Comparison of ENCODE assay signal across 13 cellular contexts in genomic region chr17:56910509-56911235, GRCh38. TPM values are rescaled to one million over a fixed set of nuclear protein-coding genes. Genes with fewer than 3 reads are reported as not detected.
DNase-seq lines count a peak whose midpoint lies in the region; ATAC-seq, FAIRE-seq and TF ChIP-seq lines count a peak whose summit lies in the region.
"Had no signal": no experiment of that assay in that cellular context is flagged by ENCODE, and none has a peak within 500 bp of the region (broad histone marks: within the 10 kb centered on the region; RNA-seq: fewer than 3 reads in every experiment).

No MANE protein-coding gene starts in this region.

- intact Hi-C loops in CD8-positive, alpha-beta T cell (cut with DNase I, micrococcal nuclease), result no loop called here
- intact Hi-C loops in dendritic cell treated with granulocyte-macrophage colony-stimulating factor and Interleukin-4, amounts not matched to agents 40 ng/mL and 50 ng/mL, for 4 days (cut with micrococcal nuclease), result loop anchor here (5.0 kb wide), 1 partner anchor 78 kb away; the partner anchor contains the start of genes C17orf67 and DGKE
- intact Hi-C loops in psoas muscle (cut with DNase I), result no loop called here

- no peak for TF ChIP-seq POLR2A in H54 (IDR thresholded peaks at IDR 0.05; ENCODE audit: low read depth, low read length)

- H3K4me3 ChIP-seq in CD8-positive, alpha-beta T cell (ENCODE audit: low read depth, low read length), result no peak overlapping the region
- H3K4me3 ChIP-seq in MM.1S (ENCODE audit: low read length) (peak overlapping the region; percentile 52), psoas muscle (peak overlapping the region; percentile 39)
- H3K4me3 ChIP-seq: mucosa of descending colon, SJSA1 had no signal

- H3K4me1 Mint-ChIP-seq in CD8-positive, alpha-beta T cell (ENCODE audit: low read depth), result peaks cover 63% of the 10 kb centered on the region
- H3K4me1 Mint-ChIP-seq in dendritic cell treated with granulocyte-macrophage colony-stimulating factor and Interleukin-4, amounts not matched to agents 40 ng/mL and 50 ng/mL, for 4 days (ENCODE audit: low read depth), result peaks cover 67% of the 10 kb centered on the region

- H3F3A ChIP-seq in MM.1S (ENCODE audit: insufficient read depth, low read length), result peaks cover 39% of the 10 kb centered on the region

- peaks cover 19% of the 10 kb centered on the region for H3K36me3 ChIP-seq in CD8-positive, alpha-beta T cell (ENCODE audit: insufficient read depth, low read length)
- H3K36me3 ChIP-seq in MM.1S (replicated peaks; ENCODE audit: insufficient read depth, low read length) (peaks cover 17% of the 10 kb centered on the region), psoas muscle (ENCODE audit: insufficient read depth in 1 of 2, low read depth in 1 of 2) (peaks cover 4 to 31% of the 10 kb centered on the region in 2 donors)

- H3K9me3 ChIP-seq in CD8-positive, alpha-beta T cell (ENCODE audit: low read length), result no peaks in the 10 kb centered on the region
- H3K9me3 ChIP-seq in MM.1S (replicated peaks; ENCODE audit: insufficient read depth, low read length), result no peaks in the 10 kb centered on the region
- no peaks in the 10 kb centered on the region for H3K9me3 ChIP-seq in psoas muscle
- H3K9me3 ChIP-seq: mucosa of descending colon, SJSA1 had no signal

- H3K4me3 Mint-ChIP-seq in CD8-positive, alpha-beta T cell, result peak overlapping the region; percentile 45
- H3K4me3 Mint-ChIP-seq in dendritic cell treated with granulocyte-macrophage colony-stimulating factor and Interleukin-4, amounts not matched to agents 40 ng/mL and 50 ng/mL, for 4 days, result peak overlapping the region; percentile 58

- H3K4me2 ChIP-seq in MM.1S (ENCODE audit: low read depth, low read length), result peak overlapping the region; percentile 85

- FAIRE-seq in H54 (lab: Jason Lieb, UNC), result no peak

- ATAC-seq in CD8-positive, alpha-beta T cell, result no peak
- ATAC-seq in psoas muscle (no peak), HG03469 (IDR thresholded peaks at IDR 0.05; ENCODE audit: unreplicated experiment) (no peak)

- H4K20me1 ChIP-seq in MM.1S (ENCODE audit: insufficient read depth, low read length), result peaks cover 22% of the 10 kb centered on the region

- TF ChIP-seq CTCF in CD8-positive, alpha-beta T cell (IDR thresholded peaks at IDR 0.05), result no peak
- no peak for TF ChIP-seq CTCF in MM.1S (IDR thresholded peaks at IDR 0.05; ENCODE audit: low read length)
- TF ChIP-seq CTCF in psoas muscle (IDR thresholded peaks at IDR 0.05), result no peak

- H3K27me3 ChIP-seq in CD8-positive, alpha-beta T cell (ENCODE audit: insufficient read depth, low read length), result no peaks in the 10 kb centered on the region
- H3K27me3 ChIP-seq in MM.1S (replicated peaks; ENCODE audit: insufficient read depth, low read length) (no peaks in the 10 kb centered on the region), psoas muscle (ENCODE audit: insufficient read depth in 3 of 3, low read length in 2 of 3) (no peaks in the 10 kb centered on the region)
- H3K27me3 ChIP-seq: SJSA1 had no signal

- no peak overlapping the region for H2AFZ ChIP-seq in MM.1S (ENCODE audit: low read length)

- DNase-seq in CD8-positive, alpha-beta T cell, result no peak
- DNase-seq in MM.1S (no peak), psoas muscle (no peak), SKM-1 (lab: John Stamatoyannopoulos, UW; ENCODE audit: unreplicated experiment) (no peak), H54 (ENCODE audit: insufficient read length, low spot score) (no peak), DMS153 (lab: John Stamatoyannopoulos, UW) (no peak)
- DNase-seq: activated gamma-delta T cell; NCI-H1092; stimulated activated CD4-positive, alpha-beta T cell treated with anti-CD3 and anti-CD28 coated beads, Interleukin-4, amount 100 ng/mL, for 24 hours had no signal

- H3K9ac ChIP-seq in MM.1S (ENCODE audit: low read length), result peak overlapping the region; percentile 53

- H3K9me2 ChIP-seq in MM.1S (replicated peaks; ENCODE audit: insufficient read depth, low read length), result no peaks in the 10 kb centered on the region

- peaks cover 48% of the 10 kb centered on the region for H3K36me3 Mint-ChIP-seq in CD8-positive, alpha-beta T cell
- H3K36me3 Mint-ChIP-seq in dendritic cell treated with granulocyte-macrophage colony-stimulating factor and Interleukin-4, amounts not matched to agents 40 ng/mL and 50 ng/mL, for 4 days (ENCODE audit: low read depth), result peaks cover 55% of the 10 kb centered on the region

- peaks cover 33% of the 10 kb centered on the region for H3K4me1 ChIP-seq in CD8-positive, alpha-beta T cell (ENCODE audit: insufficient read depth, low read length)
- H3K4me1 ChIP-seq in MM.1S (ENCODE audit: low read length) (peaks cover 31% of the 10 kb centered on the region), psoas muscle (peaks cover 34% of the 10 kb centered on the region)

- peaks cover 86% of the 10 kb centered on the region for H3K79me2 ChIP-seq in MM.1S (ENCODE audit: low read length)

- H3K27ac ChIP-seq in CD8-positive, alpha-beta T cell (ENCODE audit: low read depth, low read length), result no peak overlapping the region
- H3K27ac ChIP-seq in MM.1S (ENCODE audit: low read length) (peak overlapping the region; percentile 61; the same call in 1 of the 2 replicates), psoas muscle (peak overlapping the region; percentile 88)
- H3K27ac ChIP-seq: SJSA1 had no signal

- WGBS in psoas muscle, 3 donors, result 76 to 77% (median 77%) methylated on average over 7 of the region's 7 CpGs

- POLR2A ChIA-PET in CD8-positive, alpha-beta T cell (lab: Charles Lee), result interaction anchor here (0.9 to 1.1 kb wide), 2 partner anchors 19 to 28 kb away, joined by 3 to 4 read pairs; no protein-coding TSS in a partner anchor

- CTCF ChIA-PET in CD8-positive, alpha-beta T cell (lab: Charles Lee), result interaction anchor here (4.6 to 5.2 kb wide), 2 partner anchors 19 to 91 kb away, joined by 17 to 18 read pairs; no protein-coding TSS in a partner anchor

- no peaks in the 10 kb centered on the region for H3K9me3 Mint-ChIP-seq in CD8-positive, alpha-beta T cell
- no peaks in the 10 kb centered on the region for H3K9me3 Mint-ChIP-seq in dendritic cell treated with granulocyte-macrophage colony-stimulating factor and Interleukin-4, amounts not matched to agents 40 ng/mL and 50 ng/mL, for 4 days

- no peaks in the 10 kb centered on the region for H3K27me3 Mint-ChIP-seq in CD8-positive, alpha-beta T cell (ENCODE audit: low read depth)
- no peaks in the 10 kb centered on the region for H3K27me3 Mint-ChIP-seq in dendritic cell treated with granulocyte-macrophage colony-stimulating factor and Interleukin-4, amounts not matched to agents 40 ng/mL and 50 ng/mL, for 4 days

- peak overlapping the region; percentile 61 for H3K27ac Mint-ChIP-seq in CD8-positive, alpha-beta T cell
- peak overlapping the region; percentile 86 for H3K27ac Mint-ChIP-seq in dendritic cell treated with granulocyte-macrophage colony-stimulating factor and Interleukin-4, amounts not matched to agents 40 ng/mL and 50 ng/mL, for 4 days

RNA-seq across cellular contexts. Expression of gene TRIM25, which starts 3.2 kb away (rescaled TPM):
- total RNA-seq in CD8-positive, alpha-beta T cell, result 10 to 100 TPM; 28.6 to 30.8 TPM
- 10 to 100 TPM; 12.4 to 20.0 (median 17.1) TPM for total RNA-seq in psoas muscle
- polyA plus RNA-seq in psoas muscle, result 1 to 10 TPM; 5.1 to 9.9 (median 9.2) TPM

RNA-seq across cellular contexts. Expression of gene COIL, which starts 50.2 kb away (rescaled TPM):
- total RNA-seq in CD8-positive, alpha-beta T cell, result 10 to 100 TPM; 24.1 to 24.3 TPM
- 10 to 100 TPM in 2 of 4 donors, 1 to 10 TPM in 2; 7.1 to 12.3 (median 9.7) TPM for total RNA-seq in psoas muscle
- polyA plus RNA-seq in psoas muscle, result 10 to 100 TPM in 1 of 3 donors, 1 to 10 TPM in 2; 6.6 to 11.7 (median 8.4) TPM
